ENCODE assay signal across 8 cellular contexts in genomic region chr22:32204211-32204855, GRCh38. TPM values are rescaled to one million over a fixed set of nuclear protein-coding genes. Genes with fewer than 3 reads are reported as not detected.
DNase-seq lines count a peak whose midpoint lies in the region; ATAC-seq and FAIRE-seq lines count a peak whose summit lies in the region.

No MANE protein-coding gene starts in this region.

- no peak for FAIRE-seq in urothelium cell line (lab: Jason Lieb, UNC)

- H3K4me2 ChIP-seq in GM23248 (ENCODE audit: unreplicated experiment) = no peak overlapping the region

- H3F3A ChIP-seq in GM23248 (ENCODE audit: insufficient read depth) = no peaks in the 10 kb centered on the region

- no peaks in the 10 kb centered on the region for H3K79me2 ChIP-seq in GM23248 (ENCODE audit: insufficient read depth)

- H3K4me1 Mint-ChIP-seq in stimulated activated naive CD8-positive, alpha-beta T cell treated with anti-CD3 and anti-CD28 coated beads, Interleukin-15, Interleukin-2, amounts not matched to agents 100 ng/mL and 50 ng/mL, for 24 hours (ENCODE audit: low read depth) = peaks cover 13% of the 10 kb centered on the region
- peaks cover 23% of the 10 kb centered on the region for H3K4me1 Mint-ChIP-seq in activated T-helper 17 cell treated with anti-CD3 and anti-CD28 coated beads, Interleukin-2, amount 50 U/mL, for 72 hours

- H3K27me3 ChIP-seq in GM23248 (replicated peaks; ENCODE audit: insufficient read depth) = peaks cover 6% of the 10 kb centered on the region

- H3K36me3 ChIP-seq in GM23248 (ENCODE audit: low read depth) = no peaks in the 10 kb centered on the region

- H3K27ac Mint-ChIP-seq in stimulated activated naive CD8-positive, alpha-beta T cell treated with anti-CD3 and anti-CD28 coated beads, Interleukin-15, Interleukin-2, amounts not matched to agents 100 ng/mL and 50 ng/mL, for 24 hours = no peak overlapping the region
- H3K27ac Mint-ChIP-seq in activated T-helper 17 cell treated with anti-CD3 and anti-CD28 coated beads, Interleukin-2, amount 50 U/mL, for 72 hours = no peak overlapping the region

- no peaks in the 10 kb centered on the region for H3K9me3 ChIP-seq in GM23248 (ENCODE audit: low read depth)

- 69 to 74% methylated on average over 25 to 34 of the region's 34 CpGs for WGBS in GM23248 (ENCODE audit: low coverage in 1 of 2, low lambda C conversion rate in 2 of 2, missing lambda C conversion rate in 2 of 2), 2 experiments

- H4K20me1 ChIP-seq in GM23248 (ENCODE audit: insufficient read depth) = no peaks in the 10 kb centered on the region

- H3K27ac ChIP-seq in GM23248 = no peak overlapping the region

- H3K4me3 ChIP-seq in GM23248 = no peak overlapping the region

- no peak overlapping the region for H3K9ac ChIP-seq in GM23248

- no peaks in the 10 kb centered on the region for H3K36me3 Mint-ChIP-seq in stimulated activated naive CD8-positive, alpha-beta T cell treated with anti-CD3 and anti-CD28 coated beads, Interleukin-15, Interleukin-2, amounts not matched to agents 100 ng/mL and 50 ng/mL, for 24 hours (ENCODE audit: low read depth)
- H3K36me3 Mint-ChIP-seq in activated T-helper 17 cell treated with anti-CD3 and anti-CD28 coated beads, Interleukin-2, amount 50 U/mL, for 72 hours (ENCODE audit: low read depth) = no peaks in the 10 kb centered on the region

- no peaks in the 10 kb centered on the region for H3K9me2 ChIP-seq in GM23248 (ENCODE audit: insufficient read depth)

- H2AFZ ChIP-seq in GM23248 = no peak overlapping the region

- ATAC-seq in stimulated activated naive CD8-positive, alpha-beta T cell treated with anti-CD3 and anti-CD28 coated beads, Interleukin-15, Interleukin-2, amounts not matched to agents 100 U/mL and 50 U/mL, for 24 hours = no peak
- ATAC-seq in activated T-helper 17 cell treated with anti-CD3 and anti-CD28 coated beads, Interleukin-2, amount 50 U/mL, for 72 hours (replicated peaks) = peak; percentile 46
- no peak for ATAC-seq in GM21529 (IDR thresholded peaks at IDR 0.05; ENCODE audit: unreplicated experiment)

- H3K27me3 Mint-ChIP-seq in stimulated activated naive CD8-positive, alpha-beta T cell treated with anti-CD3 and anti-CD28 coated beads, Interleukin-15, Interleukin-2, amounts not matched to agents 100 ng/mL and 50 ng/mL, for 24 hours = peaks cover 9% of the 10 kb centered on the region
- no peaks in the 10 kb centered on the region for H3K27me3 Mint-ChIP-seq in activated T-helper 17 cell treated with anti-CD3 and anti-CD28 coated beads, Interleukin-2, amount 50 U/mL, for 72 hours

- H3K9me3 Mint-ChIP-seq in stimulated activated naive CD8-positive, alpha-beta T cell treated with anti-CD3 and anti-CD28 coated beads, Interleukin-15, Interleukin-2, amounts not matched to agents 100 ng/mL and 50 ng/mL, for 24 hours = no peaks in the 10 kb centered on the region
- no peaks in the 10 kb centered on the region for H3K9me3 Mint-ChIP-seq in activated T-helper 17 cell treated with anti-CD3 and anti-CD28 coated beads, Interleukin-2, amount 50 U/mL, for 72 hours

- no peaks in the 10 kb centered on the region for H3K4me1 ChIP-seq in GM23248 (ENCODE audit: insufficient read depth)

- DNase-seq in stimulated activated naive CD8-positive, alpha-beta T cell treated with anti-CD3 and anti-CD28 coated beads, Interleukin-15, Interleukin-2, amounts not matched to agents 100 U/mL and 50 U/mL, for 24 hours = no peak
- DNase-seq in kidney glomerular epithelial cell (lab: John Stamatoyannopoulos, UW) (peak; percentile 16), urothelium cell line (ENCODE audit: low spot score) (peak; percentile 56), GM23248 (no peak), NCI-H446 treated with DMSO at 0.1 percent for 48 hours (lab: John Stamatoyannopoulos, UW) (no peak)

- peak overlapping the region; percentile 37 for H3K4me3 Mint-ChIP-seq in stimulated activated naive CD8-positive, alpha-beta T cell treated with anti-CD3 and anti-CD28 coated beads, Interleukin-15, Interleukin-2, amounts not matched to agents 100 ng/mL and 50 ng/mL, for 24 hours
- H3K4me3 Mint-ChIP-seq in activated T-helper 17 cell treated with anti-CD3 and anti-CD28 coated beads, Interleukin-2, amount 50 U/mL, for 72 hours = peak overlapping the region; percentile 79

- in situ Hi-C loops in GM23248 (cut with MboI) = no loop called here

RNA-seq across cellular contexts. Expression of gene RFPL2, which starts 0.5 kb away (rescaled TPM):
- total RNA-seq in activated T-helper 17 cell treated with anti-CD3 and anti-CD28 coated beads, Interleukin-2, amount 50 U/mL, for 72 hours = under 1 TPM; 0.24 to 0.30 TPM
- total RNA-seq in GM23248 (2014; rRNA removed; shearing (Covaris generic)) = not detected in 2 replicates
- not detected in 2 replicates for polyA plus RNA-seq in GM23248 (2016; fragmentation: Nextera tagmentation; extraction: Ambion mirVana)

RNA-seq across cellular contexts. Expression of gene C22orf42, which starts 45.2 kb away (rescaled TPM):
- total RNA-seq in activated T-helper 17 cell treated with anti-CD3 and anti-CD28 coated beads, Interleukin-2, amount 50 U/mL, for 72 hours = not detected
- total RNA-seq in GM23248 (2014; rRNA removed; shearing (Covaris generic)) = not detected in 2 replicates
- not detected in 2 replicates for polyA plus RNA-seq in GM23248 (2016; fragmentation: Nextera tagmentation; extraction: Ambion mirVana)

RNA-seq across cellular contexts. Expression of gene SLC5A4, which starts 50.8 kb away (rescaled TPM):
- not detected for total RNA-seq in activated T-helper 17 cell treated with anti-CD3 and anti-CD28 coated beads, Interleukin-2, amount 50 U/mL, for 72 hours
- total RNA-seq in GM23248 (2014; rRNA removed; shearing (Covaris generic)) = not detected in 2 replicates
- not detected in 2 replicates for polyA plus RNA-seq in GM23248 (2016; fragmentation: Nextera tagmentation; extraction: Ambion mirVana)

Comparison
In these comparisons a context has a peak if more than half of its experiments do, and no peak if none do; other contexts are left out.
1. DNase-seq: peak in kidney glomerular epithelial cell (single experiment) and urothelium cell line (single experiment); none in stimulated activated naive CD8-positive, alpha-beta T cell treated with anti-CD3 and anti-CD28 coated beads, Interleukin-15, Interleukin-2, amounts not matched to agents 100 U/mL and 50 U/mL, for 24 hours (single experiment), GM23248 (single experiment) and NCI-H446 treated with DMSO at 0.1 percent for 48 hours (single experiment).